ENCODE assay signal across 14 cellular contexts in the genomic region with DNA sequence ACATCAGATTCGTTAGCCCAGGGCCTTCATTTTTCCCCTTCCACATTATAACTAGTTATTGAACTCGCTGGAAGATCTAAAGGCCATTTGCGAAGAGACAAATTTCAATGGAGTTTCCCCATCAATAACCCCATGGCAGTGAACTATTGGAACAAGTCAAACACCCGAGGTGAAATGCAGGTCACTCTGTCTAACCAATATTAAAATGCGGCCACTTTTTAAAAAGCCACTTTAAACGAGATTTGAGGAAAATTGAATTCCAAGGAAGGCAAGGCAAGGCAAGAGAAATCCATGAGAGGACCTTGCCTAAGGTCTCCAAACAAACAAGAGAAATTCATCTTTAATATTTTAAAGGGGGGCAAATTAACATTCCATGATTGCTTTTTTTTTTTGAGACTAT. TPM values are rescaled to one million over a fixed set of nuclear protein-coding genes. Genes with fewer than 3 reads are reported as not detected.
DNase-seq lines count a peak whose midpoint lies in the region; FAIRE-seq and TF ChIP-seq lines count a peak whose summit lies in the region.
"Had no signal": no experiment of that assay in that cellular context is flagged by ENCODE, and none has a peak within 500 bp of the region (broad histone marks: within the 10 kb centered on the region; RNA-seq: fewer than 3 reads in every experiment).

No MANE protein-coding gene starts in this region.

- H2BK5ac ChIP-seq in H1 (ENCODE audit: low read depth, low read length) (no peak overlapping the region), mesenchymal stem cell (ENCODE audit: low read depth, low read length, poor library complexity, severe bottlenecking) (no peak overlapping the region)

- H2BK12ac ChIP-seq in H1 (ENCODE audit: low read depth, low read length) (no peak overlapping the region), mesenchymal stem cell (ENCODE audit: low read length in 2 of 2) (no peak overlapping the region)

- no peak for TF ChIP-seq EP300 in H1 (IDR thresholded peaks at IDR 0.05; ENCODE audit: borderline replicate concordance in 1 of 2, low read depth in 2 of 2, low read length in 2 of 2)

- POLR2A ChIA-PET in H1 (lab: Charles Lee; ENCODE audit: partially characterized antibody), result no interaction called here

- no peak overlapping the region for H4K91ac ChIP-seq in H1 (replicated peaks; ENCODE audit: insufficient read length, low read length)
- H4K91ac ChIP-seq in mesenchymal stem cell (ENCODE audit: low read length), result no peak overlapping the region

- H3K9me3 ChIP-seq in H1 (ENCODE audit: insufficient read depth in 2 of 2, low read depth in 1 of 2, low read length in 1 of 2) (no peaks in the 10 kb centered on the region), mesenchymal stem cell (ENCODE audit: control insufficient read depth, low read length) (no peaks in the 10 kb centered on the region)
- H3K9me3 ChIP-seq: A549 had no signal

- H3K9ac ChIP-seq in H1 (replicated peaks in 1 of 4; ENCODE audit: extremely low read depth in 1 of 4, low read depth in 3 of 4, low read length in 3 of 4) (no peak overlapping the region), mesenchymal stem cell (ENCODE audit: low read length) (peak overlapping the region; percentile 86)
- H3K9ac ChIP-seq: BLaER1 had no signal

- H3K27ac ChIP-seq in H1 (ENCODE audit: low read depth, low read length) (no peak overlapping the region), mesenchymal stem cell (ENCODE audit: low read length, poor library complexity, severe bottlenecking) (no peak overlapping the region)
- H3K27ac ChIP-seq: A549, BLaER1 had no signal

- H3K36me3 Mint-ChIP-seq in neural crest cell (ENCODE audit: low read depth) (no peaks in the 10 kb centered on the region), type B pancreatic cell (no peaks in the 10 kb centered on the region)

- TF ChIP-seq CTCF in H1 (IDR thresholded peaks at IDR 0.05; ENCODE audit: control extremely low read depth in 1 of 3, insufficient read depth in 1 of 3, low read depth in 1 of 3, low read length in 3 of 3), result no peak
- no peak for TF ChIP-seq CTCF in neural crest cell (conservative IDR thresholded peaks at IDR 0.05)
- TF ChIP-seq CTCF in type B pancreatic cell (conservative IDR thresholded peaks at IDR 0.05), result no peak

- no peak for TF ChIP-seq POLR2A in H1 (IDR thresholded peaks at IDR 0.05; ENCODE audit: control extremely low read depth in 1 of 2, low read depth in 2 of 2, low read length in 2 of 2)

- CTCF ChIA-PET in H1 (lab: Charles Lee; ENCODE audit: partially characterized antibody), result no interaction called here

- H2BK20ac ChIP-seq in H1 (ENCODE audit: low read length), result no peak overlapping the region

- H3K4me1 Mint-ChIP-seq in neural crest cell, result no peaks in the 10 kb centered on the region
- peaks cover 65% of the 10 kb centered on the region for H3K4me1 Mint-ChIP-seq in type B pancreatic cell (ENCODE audit: unreplicated experiment)

- H4K8ac ChIP-seq in H1 (ENCODE audit: extremely low read depth, insufficient read depth, low read length) (no peak overlapping the region), mesenchymal stem cell (ENCODE audit: low read length) (no peak overlapping the region)

- no peaks in the 10 kb centered on the region for H3K79me1 ChIP-seq in H1 (ENCODE audit: low read depth, low read length)
- H3K79me1 ChIP-seq in mesenchymal stem cell (replicated peaks; ENCODE audit: low read length, poor library complexity, severe bottlenecking), result peaks cover 55% of the 10 kb centered on the region

- DNase-seq in H1 (ENCODE audit: low read depth in 1 of 2, low spot score in 2 of 2), result no peak
- DNase-seq in mesenchymal stem cell, result no peak
- DNase-seq in neural crest cell (ENCODE audit: low read depth, low spot score), result no peak
- no peak for DNase-seq in type B pancreatic cell (ENCODE audit: extremely low spot score, unreplicated experiment)
- no peak for DNase-seq in activated CD4-positive, alpha-beta T cell treated with anti-CD3 and anti-CD28 coated beads, Interleukin-2, amount 50 U/mL, for 4 hours
- DNase-seq in germinal center (ENCODE audit: low spot score), result no peak
- no peak for DNase-seq in SIG-M5 (lab: John Stamatoyannopoulos, UW)
- DNase-seq in ACHN, result no peak
- DNase-seq: AML-193, DMS53, IMR-90 had no signal

- H3K36me3 ChIP-seq in H1 (ENCODE audit: control insufficient read depth in 2 of 4, insufficient read depth in 4 of 4, low read length in 3 of 4) (peaks cover 0 to 9% (median 0%) of the 10 kb centered on the region in 4 experiments; a peak in 1 of 8 replicates), mesenchymal stem cell (ENCODE audit: control insufficient read depth in 1 of 2, insufficient read depth in 2 of 2, low read depth in 1 of 2, low read length in 2 of 2) (peaks cover 12 to 26% of the 10 kb centered on the region in 2 experiments)
- H3K36me3 ChIP-seq: BLaER1 had no signal

- H3K9me3 Mint-ChIP-seq in neural crest cell, result no peaks in the 10 kb centered on the region
- H3K9me3 Mint-ChIP-seq in type B pancreatic cell, result no peaks in the 10 kb centered on the region

- peaks cover 3% of the 10 kb centered on the region for H3K23me2 ChIP-seq in H1 (ENCODE audit: low read depth, low read length)

- no peak for FAIRE-seq in H1 (lab: Jason Lieb, UNC)
- FAIRE-seq: A549, H54 had no signal

- H3K14ac ChIP-seq in H1 (ENCODE audit: insufficient read length) (no peak overlapping the region), mesenchymal stem cell (ENCODE audit: low read length in 2 of 2) (no peak overlapping the region)

- no peak for TF ChIP-seq RAD21 in H1 (IDR thresholded peaks at IDR 0.05 in 1 of 2, conservative IDR thresholded peaks at IDR 0.05 in 1 of 2; ENCODE audit: low read depth in 2 of 2, low read length in 2 of 2)

- H3K23ac ChIP-seq in H1 (ENCODE audit: insufficient read length), result no peak overlapping the region
- no peak overlapping the region for H3K23ac ChIP-seq in mesenchymal stem cell (ENCODE audit: low read length in 2 of 2)

- no peak overlapping the region for H3K4ac ChIP-seq in H1 (replicated peaks; ENCODE audit: insufficient read length, low read depth, low read length)
- no peak overlapping the region for H3K4ac ChIP-seq in mesenchymal stem cell (ENCODE audit: low read depth in 1 of 2, low read length in 2 of 2)

- WGBS in H1 (ENCODE audit: extremely low coverage in 1 of 2, insufficient coverage in 1 of 2, insufficient read length in 1 of 2, insufficient replicate concordance in 2 of 2, low coverage in 1 of 2, low lambda C conversion rate in 2 of 2, missing lambda C conversion rate in 1 of 2), 2 experiments, result 23% methylated on average over 6 of the region's 6 CpGs; no CpG with 5 or more reads in 1 of the 2 experiments
- 65% methylated on average over 6 of the region's 6 CpGs for WGBS in mesenchymal stem cell

- H3K4me1 ChIP-seq in H1 (replicated peaks in 1 of 4; ENCODE audit: control insufficient read depth in 3 of 4, insufficient read depth in 4 of 4, low read length in 3 of 4) (peaks cover 0 to 16% (median 5%) of the 10 kb centered on the region in 4 experiments; a peak in 6 of 7 replicates), mesenchymal stem cell (ENCODE audit: control insufficient read depth, insufficient read depth, low read depth, low read length) (peaks cover 14% of the 10 kb centered on the region)
- H3K4me1 ChIP-seq: BLaER1 had no signal

- H2AFZ ChIP-seq in H1 (ENCODE audit: low read length) (no peak overlapping the region), mesenchymal stem cell (ENCODE audit: low read depth, low read length) (no peak overlapping the region)

- H3K56ac ChIP-seq in H1 (replicated peaks; ENCODE audit: insufficient read length, low read depth, low read length), result no peak overlapping the region

- H3K4me3 ChIP-seq in H1 (ENCODE audit: extremely low read depth in 1 of 4, insufficient read depth in 2 of 4, low read depth in 3 of 4, low read length in 4 of 4) (no peak overlapping the region), mesenchymal stem cell (ENCODE audit: insufficient read depth in 1 of 2, low read depth in 1 of 2, low read length in 2 of 2) (no peak overlapping the region)
- H3K4me3 ChIP-seq: A549, BLaER1 had no signal

- H2BK15ac ChIP-seq in H1 (ENCODE audit: low read length) (no peak overlapping the region), mesenchymal stem cell (ENCODE audit: low read depth, poor library complexity, severe bottlenecking) (no peak overlapping the region)

- no peak overlapping the region for H2AK5ac ChIP-seq in H1 (ENCODE audit: low read depth, low read length)
- H2AK5ac ChIP-seq in mesenchymal stem cell (ENCODE audit: low read length, severe bottlenecking), result no peak overlapping the region

- H3K4me3 Mint-ChIP-seq in neural crest cell (peak overlapping the region; percentile 4), type B pancreatic cell (peak overlapping the region; percentile 92)

- H3K27me3 Mint-ChIP-seq in neural crest cell (ENCODE audit: low read depth) (peaks cover 100% of the 10 kb centered on the region), type B pancreatic cell (peaks cover 75% of the 10 kb centered on the region)

- in situ Hi-C loops in ACHN (cut with HindIII; ENCODE audit: low pct_ligation_motif_present, low pct_unique_long_range_greater_than_20kb, low sequenced_read_pairs), result no loop called here

- H3K18ac ChIP-seq in H1 (ENCODE audit: extremely low read depth, low read length), result no peak overlapping the region
- no peak overlapping the region for H3K18ac ChIP-seq in mesenchymal stem cell (ENCODE audit: low read depth in 1 of 2, low read length in 2 of 2)

- no peak overlapping the region for H2BK120ac ChIP-seq in H1 (replicated peaks; ENCODE audit: low read depth, low read length)
- no peak overlapping the region for H2BK120ac ChIP-seq in mesenchymal stem cell (ENCODE audit: low read depth, low read length)

- H3K27me3 ChIP-seq in H1 (replicated peaks in 1 of 4; ENCODE audit: control insufficient read depth in 3 of 4, extremely low read depth in 1 of 4, insufficient read depth in 3 of 4, low read length in 3 of 4) (peaks cover 99 to 100% (median 100%) of the 10 kb centered on the region in 4 experiments), mesenchymal stem cell (ENCODE audit: control insufficient read depth in 1 of 2, insufficient read depth in 1 of 2, low read length in 2 of 2) (peaks cover 0 to 54% of the 10 kb centered on the region in 2 experiments)

- no peak overlapping the region for H3K27ac Mint-ChIP-seq in neural crest cell (ENCODE audit: unreplicated experiment)
- H3K27ac Mint-ChIP-seq in type B pancreatic cell, result peak overlapping the region; percentile 90

- H4K5ac ChIP-seq in H1 (ENCODE audit: insufficient read length, low read depth, low read length), result no peak overlapping the region

- no peaks in the 10 kb centered on the region for H3K79me2 ChIP-seq in H1 (ENCODE audit: control insufficient read depth in 1 of 2, insufficient read depth in 2 of 2, low read length in 2 of 2)

- H3K4me2 ChIP-seq in H1 (ENCODE audit: insufficient read depth in 1 of 2, low read depth in 2 of 2, low read length in 2 of 2) (no peak overlapping the region), mesenchymal stem cell (ENCODE audit: low read length, poor library complexity, severe bottlenecking) (no peak overlapping the region)
- H3K4me2 ChIP-seq: A549, BLaER1 had no signal

- H4K20me1 ChIP-seq in H1 (replicated peaks in 1 of 2; ENCODE audit: control insufficient read depth in 1 of 2, insufficient read depth in 2 of 2, low read length in 2 of 2), result peaks cover 20 to 21% of the 10 kb centered on the region in 2 experiments

RNA-seq across cellular contexts. Expression of a gene that starts 4.5 kb away (rescaled TPM):
- total RNA-seq in H1 (2021; fragmentation: NEBNext Ultra II Directional; extraction: Animal tissue kit (Norgen Biotek cat#: 25700)), result not detected in 2 replicates
- polyA plus RNA-seq in H1 (2011; rRNA removed), result not detected in 2 replicates
- polyA plus RNA-seq in H1 (2011; cell fraction: cytosol; rRNA removed), result not detected
- not detected for polyA plus RNA-seq in H1 (2011; cell fraction: nucleus; rRNA removed)
- polyA plus RNA-seq in H1 (2012, experiment 1 of 2), result not detected in 4 replicates
- polyA plus RNA-seq in H1 (2012, experiment 2 of 2), result not detected
- polyA plus RNA-seq in H1 (2013, experiment 1 of 2), result 0.02 TPM
- 0.02 TPM for polyA plus RNA-seq in H1 (2013, experiment 2 of 2)
- not detected in 2 replicates for polyA minus RNA-seq in H1 (2011; rRNA and poly(A)+ RNA removed)
- not detected for polyA minus RNA-seq in H1 (2011; cell fraction: cytosol; rRNA and poly(A)+ RNA removed)
- not detected for polyA minus RNA-seq in H1 (2011; cell fraction: nucleus; rRNA and poly(A)+ RNA removed)
- polyA plus RNA-seq in mesenchymal stem cell (2013, experiment 1 of 2), result 6.4 TPM
- polyA plus RNA-seq in mesenchymal stem cell (2013, experiment 2 of 2), result 7.0 TPM
- 5.6 and 8.3 TPM in 2 replicates for total RNA-seq in neural crest cell
- 6.7 and 47.9 TPM in 2 replicates for total RNA-seq in type B pancreatic cell (ENCODE audit: low replicate concordance)

RNA-seq across cellular contexts. Expression of a gene that starts 16.3 kb away (rescaled TPM):
- not detected in 2 replicates for total RNA-seq in H1 (2021; fragmentation: NEBNext Ultra II Directional; extraction: Animal tissue kit (Norgen Biotek cat#: 25700))
- polyA plus RNA-seq in H1 (2011; rRNA removed), result not detected in 2 replicates
- not detected for polyA plus RNA-seq in H1 (2011; cell fraction: cytosol; rRNA removed)
- not detected for polyA plus RNA-seq in H1 (2011; cell fraction: nucleus; rRNA removed)
- not detected in 4 replicates for polyA plus RNA-seq in H1 (2012, experiment 1 of 2)
- not detected for polyA plus RNA-seq in H1 (2012, experiment 2 of 2)
- polyA plus RNA-seq in H1 (2013, experiment 1 of 2), result not detected
- not detected for polyA plus RNA-seq in H1 (2013, experiment 2 of 2)
- not detected in 2 replicates for polyA minus RNA-seq in H1 (2011; rRNA and poly(A)+ RNA removed)
- not detected for polyA minus RNA-seq in H1 (2011; cell fraction: cytosol; rRNA and poly(A)+ RNA removed)
- not detected for polyA minus RNA-seq in H1 (2011; cell fraction: nucleus; rRNA and poly(A)+ RNA removed)
- 0.30 TPM for polyA plus RNA-seq in mesenchymal stem cell (2013, experiment 1 of 2)
- polyA plus RNA-seq in mesenchymal stem cell (2013, experiment 2 of 2), result 0.27 TPM
- total RNA-seq in neural crest cell, result 3.5 and 3.8 TPM in 2 replicates
- 1.9 and 56.9 TPM in 2 replicates for total RNA-seq in type B pancreatic cell (ENCODE audit: low replicate concordance)
- total RNA-seq: IMR-90 had no signal
- polyA plus RNA-seq: IMR-90 had no signal

RNA-seq across cellular contexts. Expression of a gene that starts 20.9 kb away (rescaled TPM):
- total RNA-seq in H1 (2021; fragmentation: NEBNext Ultra II Directional; extraction: Animal tissue kit (Norgen Biotek cat#: 25700)), result not detected in 2 replicates
- polyA plus RNA-seq in H1 (2011; rRNA removed), result not detected in 2 replicates
- polyA plus RNA-seq in H1 (2011; cell fraction: cytosol; rRNA removed), result not detected
- polyA plus RNA-seq in H1 (2011; cell fraction: nucleus; rRNA removed), result not detected
- not detected in 4 replicates for polyA plus RNA-seq in H1 (2012, experiment 1 of 2)
- polyA plus RNA-seq in H1 (2012, experiment 2 of 2), result not detected
- polyA plus RNA-seq in H1 (2013, experiment 1 of 2), result not detected
- not detected for polyA plus RNA-seq in H1 (2013, experiment 2 of 2)
- not detected in 2 replicates for polyA minus RNA-seq in H1 (2011; rRNA and poly(A)+ RNA removed)
- not detected for polyA minus RNA-seq in H1 (2011; cell fraction: cytosol; rRNA and poly(A)+ RNA removed)
- not detected for polyA minus RNA-seq in H1 (2011; cell fraction: nucleus; rRNA and poly(A)+ RNA removed)
- polyA plus RNA-seq in mesenchymal stem cell (2013, experiment 1 of 2), result 49.1 TPM
- polyA plus RNA-seq in mesenchymal stem cell (2013, experiment 2 of 2), result 49.1 TPM
- total RNA-seq in neural crest cell (10.7 and 11.0 TPM in 2 replicates), type B pancreatic cell (ENCODE audit: low replicate concordance) (4.8 and 23.0 TPM in 2 replicates)
- total RNA-seq: IMR-90 had no signal

RNA-seq across cellular contexts. Expression of a gene that starts 40.4 kb away (rescaled TPM):
- not detected in 2 replicates for total RNA-seq in H1 (2021; fragmentation: NEBNext Ultra II Directional; extraction: Animal tissue kit (Norgen Biotek cat#: 25700))
- polyA plus RNA-seq in H1 (2011; rRNA removed), result not detected in 2 replicates
- not detected for polyA plus RNA-seq in H1 (2011; cell fraction: cytosol; rRNA removed)
- not detected for polyA plus RNA-seq in H1 (2011; cell fraction: nucleus; rRNA removed)
- polyA plus RNA-seq in H1 (2012, experiment 1 of 2), result 0.09 TPM in 1 of 4 replicates, not detected in the others
- not detected for polyA plus RNA-seq in H1 (2012, experiment 2 of 2)
- not detected for polyA plus RNA-seq in H1 (2013, experiment 1 of 2)
- not detected for polyA plus RNA-seq in H1 (2013, experiment 2 of 2)
- not detected in 2 replicates for polyA minus RNA-seq in H1 (2011; rRNA and poly(A)+ RNA removed)
- not detected for polyA minus RNA-seq in H1 (2011; cell fraction: cytosol; rRNA and poly(A)+ RNA removed)
- polyA minus RNA-seq in H1 (2011; cell fraction: nucleus; rRNA and poly(A)+ RNA removed), result not detected
- 66.4 TPM for polyA plus RNA-seq in mesenchymal stem cell (2013, experiment 1 of 2)
- polyA plus RNA-seq in mesenchymal stem cell (2013, experiment 2 of 2), result 67.1 TPM
- total RNA-seq in neural crest cell (4.5 and 4.8 TPM in 2 replicates), type B pancreatic cell (ENCODE audit: low replicate concordance) (0.77 and 1.5 TPM in 2 replicates)

RNA-seq across cellular contexts. Expression of a gene that starts 49.2 kb away (rescaled TPM):
- total RNA-seq in H1 (2021; fragmentation: NEBNext Ultra II Directional; extraction: Animal tissue kit (Norgen Biotek cat#: 25700)), result not detected in 2 replicates
- polyA plus RNA-seq in H1 (2011; rRNA removed), result not detected in 2 replicates
- polyA plus RNA-seq in H1 (2011; cell fraction: cytosol; rRNA removed), result not detected
- not detected for polyA plus RNA-seq in H1 (2011; cell fraction: nucleus; rRNA removed)
- polyA plus RNA-seq in H1 (2012, experiment 1 of 2), result not detected in 4 replicates
- polyA plus RNA-seq in H1 (2012, experiment 2 of 2), result not detected
- not detected for polyA plus RNA-seq in H1 (2013, experiment 1 of 2)
- not detected for polyA plus RNA-seq in H1 (2013, experiment 2 of 2)
- polyA minus RNA-seq in H1 (2011; rRNA and poly(A)+ RNA removed), result not detected in 2 replicates
- polyA minus RNA-seq in H1 (2011; cell fraction: cytosol; rRNA and poly(A)+ RNA removed), result not detected
- not detected for polyA minus RNA-seq in H1 (2011; cell fraction: nucleus; rRNA and poly(A)+ RNA removed)
- 18.0 TPM for polyA plus RNA-seq in mesenchymal stem cell (2013, experiment 1 of 2)
- polyA plus RNA-seq in mesenchymal stem cell (2013, experiment 2 of 2), result 18.5 TPM
- total RNA-seq in neural crest cell, result 5.6 and 6.3 TPM in 2 replicates
- 0.27 and 0.36 TPM in 2 replicates for total RNA-seq in type B pancreatic cell (ENCODE audit: low replicate concordance)
- total RNA-seq: IMR-90 had no signal
